In genomic region chr17:58005031-58005727, GRCh38 we compare ENCODE assay signal across 8 cellular contexts. TPM values are rescaled to one million over a fixed set of nuclear protein-coding genes. Genes with fewer than 3 reads are reported as not detected.
DNase-seq lines count a peak whose midpoint lies in the region; ATAC-seq and TF ChIP-seq lines count a peak whose summit lies in the region.

No MANE protein-coding gene starts in this region.

- H4K8ac ChIP-seq in mesendoderm (ENCODE audit: low read depth, low read length): no peak overlapping the region

- peaks cover 60% of the 10 kb centered on the region for H3K79me2 ChIP-seq in ACC112 (ENCODE audit: control insufficient read depth, insufficient read depth, low read length, unreplicated experiment)
- peaks cover 35% of the 10 kb centered on the region for H3K79me2 ChIP-seq in mesendoderm (ENCODE audit: control insufficient read depth, insufficient read depth, low read length)

- H3K36me3 ChIP-seq in ACC112 (ENCODE audit: insufficient read depth, low read length) (peaks cover 55% of the 10 kb centered on the region), HEK293 (ENCODE audit: control insufficient read depth in 2 of 2, insufficient read depth in 1 of 2, low read length in 2 of 2) (peaks cover 54 to 60% of the 10 kb centered on the region in 2 experiments), adipocyte (ENCODE audit: control insufficient read depth, insufficient read depth, low read length, severe bottlenecking) (peaks cover 55% of the 10 kb centered on the region), mesendoderm (ENCODE audit: control insufficient read depth, insufficient read depth, low read length) (peaks cover 4% of the 10 kb centered on the region)

- no peak overlapping the region for H2BK120ac ChIP-seq in mesendoderm (ENCODE audit: low read depth, low read length)

- TF ChIP-seq CTCF in HEK293 (tag by site-specific recombination; IDR thresholded peaks at IDR 0.05): 0 out of 2 replicates have a peak, but pooled peaks have one; percentile 43

- H3K23ac ChIP-seq in mesendoderm (ENCODE audit: low read length): no peak overlapping the region

- POLR2A ChIA-PET in HEK293 (lab: Yijun Ruan, JAX): interaction anchor here (2.7 to 3.1 kb wide), 3 partner anchors 10 to 78 kb away, joined by 39 to 101 read pairs (median 60); partner anchors contain the start of genes DYNLL2 and VEZF1

- H3K4me3 ChIP-seq in ACC112 (ENCODE audit: low read depth, low read length) (peak overlapping the region; percentile 89), HEK293 (ENCODE audit: low read depth, low read length) (peak overlapping the region; percentile 94), adipocyte (ENCODE audit: low read length) (peak overlapping the region; percentile 100), mesendoderm (ENCODE audit: low read length) (peak overlapping the region; percentile 97)

- no peak overlapping the region for H2AK5ac ChIP-seq in mesendoderm (ENCODE audit: low read length)

- no peak overlapping the region for H2AFZ ChIP-seq in ACC112 (ENCODE audit: low read length, unreplicated experiment)

- H2BK5ac ChIP-seq in mesendoderm (ENCODE audit: low read length): no peak overlapping the region

- no peak overlapping the region for H3K18ac ChIP-seq in mesendoderm (ENCODE audit: low read length)

- H3K27ac ChIP-seq in ACC112 (ENCODE audit: low read depth, low read length): no peak overlapping the region
- H3K27ac ChIP-seq in HEK293 (ENCODE audit: extremely low read depth, low read depth, low read length): peak overlapping the region; percentile 100
- H3K27ac ChIP-seq in mesendoderm (ENCODE audit: low read depth, low read length): no peak overlapping the region

- WGBS in mesendoderm (ENCODE audit: extremely low coverage, insufficient coverage, low lambda C conversion rate): no CpG with 5 or more reads among the region's 12 CpGs

- ATAC-seq in GM21526 (IDR thresholded peaks at IDR 0.05; ENCODE audit: low FRiP score, unreplicated experiment) (no peak), GM18867 (IDR thresholded peaks at IDR 0.05; ENCODE audit: unreplicated experiment) (no peak)

- H3K4me1 ChIP-seq in ACC112 (ENCODE audit: control insufficient read depth, insufficient read depth, low read length, unreplicated experiment): peaks cover 47% of the 10 kb centered on the region
- peaks cover 22% of the 10 kb centered on the region for H3K4me1 ChIP-seq in HEK293 (ENCODE audit: control insufficient read depth, insufficient read depth, low read length)
- peaks cover 52% of the 10 kb centered on the region for H3K4me1 ChIP-seq in adipocyte (ENCODE audit: control insufficient read depth, insufficient read depth, low read length)
- peaks cover 2% of the 10 kb centered on the region for H3K4me1 ChIP-seq in mesendoderm (ENCODE audit: control insufficient read depth, low read depth, low read length)

- H3K9me3 ChIP-seq in HEK293 (ENCODE audit: control insufficient read depth, insufficient read depth, low read depth, low read length): no peaks in the 10 kb centered on the region
- H3K9me3 ChIP-seq in adipocyte (ENCODE audit: control insufficient read depth, low read length): no peaks in the 10 kb centered on the region

- peaks cover 1% of the 10 kb centered on the region for H3K79me1 ChIP-seq in mesendoderm (ENCODE audit: low read length)

- DNase-seq in adipocyte (ENCODE audit: low read depth) (no peak), mesendoderm (no peak), iPS-NIHi11 (ENCODE audit: low spot score) (no peak)
- DNase-seq in activated CD4-positive, CD25-positive, alpha-beta regulatory T cell (lab: John Stamatoyannopoulos, UW): no peak

- peak overlapping the region; percentile 28 for H3K56ac ChIP-seq in mesendoderm (ENCODE audit: low read length)

- H3K27me3 ChIP-seq in ACC112 (ENCODE audit: insufficient read depth, low read length): no peaks in the 10 kb centered on the region
- H3K27me3 ChIP-seq in adipocyte (replicated peaks; ENCODE audit: control insufficient read depth, insufficient read depth, low read length): no peaks in the 10 kb centered on the region
- no peaks in the 10 kb centered on the region for H3K27me3 ChIP-seq in mesendoderm (ENCODE audit: insufficient read depth, low read length, poor library complexity)

- H3K4me2 ChIP-seq in mesendoderm (ENCODE audit: low read length): peak overlapping the region; percentile 29

- CTCF ChIA-PET in HEK293 (lab: Yijun Ruan, JAX): interaction anchor here (1.0 to 4.1 kb wide), 3 partner anchors 9 to 148 kb away, joined by 3 to 16 read pairs (median 4); no protein-coding TSS in a partner anchor

- no peak overlapping the region for H2BK15ac ChIP-seq in mesendoderm (replicated peaks; ENCODE audit: low read depth)

- peak overlapping the region; percentile 100 for H3K9ac ChIP-seq in adipocyte (ENCODE audit: low read length)
- H3K9ac ChIP-seq in mesendoderm (ENCODE audit: low read length): peak overlapping the region; percentile 100

- no peak overlapping the region for H4K5ac ChIP-seq in mesendoderm (ENCODE audit: low read length)

- no peak overlapping the region for H3K4ac ChIP-seq in mesendoderm (ENCODE audit: low read depth, low read length)

TF ChIP-seq in HEK293, 187 proteins besides CTCF, POLR2A, EP300 and RAD21 (continues in another document):
- TF ChIP-seq ZNF354C (tag by site-specific recombination; IDR thresholded peaks at IDR 0.05; ENCODE audit: borderline replicate concordance, low read depth) (no peak), ZNF423 (tag by site-specific recombination; IDR thresholded peaks at IDR 0.05) (no peak), BCL6B (tag by site-specific recombination; IDR thresholded peaks at IDR 0.05) (no peak), ZNF37A (tag by site-specific recombination; IDR thresholded peaks at IDR 0.05) (no peak), MZF1 (tag by site-specific recombination; IDR thresholded peaks at IDR 0.05; ENCODE audit: borderline replicate concordance) (no peak), ZNF513 (tag by site-specific recombination; IDR thresholded peaks at IDR 0.05) (no peak), WT1 (tag by site-specific recombination; IDR thresholded peaks at IDR 0.05) (no peak), ZFP37 (tag by site-specific recombination; IDR thresholded peaks at IDR 0.05) (no peak), ZNF366 (tag by site-specific recombination; conservative IDR thresholded peaks at IDR 0.05) (peak; percentile 52; the same call in 1 of the 2 replicates), ZNF571 (tag by site-specific recombination; IDR thresholded peaks at IDR 0.05) (no peak), ZNF133 (tag by site-specific recombination; IDR thresholded peaks at IDR 0.05) (no peak), ZNF350 (tag by site-specific recombination; IDR thresholded peaks at IDR 0.05) (no peak), ZNF610 (tag by site-specific recombination; IDR thresholded peaks at IDR 0.05; ENCODE audit: borderline replicate concordance) (no peak), GLI4 (tag by site-specific recombination; IDR thresholded peaks at IDR 0.05) (no peak), ZNF747 (tag by site-specific recombination; IDR thresholded peaks at IDR 0.05) (no peak), ZNF560 (tag by site-specific recombination; IDR thresholded peaks at IDR 0.05; ENCODE audit: borderline replicate concordance) (no peak), ELK4 (IDR thresholded peaks at IDR 0.05; ENCODE audit: borderline replicate concordance, low read depth, low read length) (no peak), GLIS1 (tag by site-specific recombination; IDR thresholded peaks at IDR 0.05) (no peak), PRDM1 (tag by site-specific recombination; IDR thresholded peaks at IDR 0.05) (0 out of 2 replicates have a peak, but pooled peaks have one; percentile 54), ZBTB48 (tag by site-specific recombination; IDR thresholded peaks at IDR 0.05) (no peak), MYNN (tag by site-specific recombination; IDR thresholded peaks at IDR 0.05; ENCODE audit: borderline replicate concordance) (no peak), ZNF112 (tag by site-specific recombination; IDR thresholded peaks at IDR 0.05) (no peak), SCRT2 (tag by site-specific recombination; IDR thresholded peaks at IDR 0.05) (no peak), ZNF121 (tag by site-specific recombination; IDR thresholded peaks at IDR 0.05) (no peak)

RNA-seq across cellular contexts. Expression of gene SRSF1, which starts 1.9 kb away (rescaled TPM):
- polyA plus RNA-seq in mesendoderm (2013, experiment 1 of 2): 461 TPM
- 462 TPM for polyA plus RNA-seq in mesendoderm (2013, experiment 2 of 2)

RNA-seq across cellular contexts. Expression of gene VEZF1, which starts 17.1 kb away (rescaled TPM):
- 43.9 TPM for polyA plus RNA-seq in mesendoderm (2013, experiment 1 of 2)
- polyA plus RNA-seq in mesendoderm (2013, experiment 2 of 2): 44.0 TPM

RNA-seq across cellular contexts. Expression of gene CUEDC1, which starts 50.0 kb away (rescaled TPM):
- polyA plus RNA-seq in mesendoderm (2013, experiment 1 of 2): 7.0 TPM
- polyA plus RNA-seq in mesendoderm (2013, experiment 2 of 2): 7.6 TPM
